1 cellular context compared by ENCODE assay signal in the genomic region with DNA sequence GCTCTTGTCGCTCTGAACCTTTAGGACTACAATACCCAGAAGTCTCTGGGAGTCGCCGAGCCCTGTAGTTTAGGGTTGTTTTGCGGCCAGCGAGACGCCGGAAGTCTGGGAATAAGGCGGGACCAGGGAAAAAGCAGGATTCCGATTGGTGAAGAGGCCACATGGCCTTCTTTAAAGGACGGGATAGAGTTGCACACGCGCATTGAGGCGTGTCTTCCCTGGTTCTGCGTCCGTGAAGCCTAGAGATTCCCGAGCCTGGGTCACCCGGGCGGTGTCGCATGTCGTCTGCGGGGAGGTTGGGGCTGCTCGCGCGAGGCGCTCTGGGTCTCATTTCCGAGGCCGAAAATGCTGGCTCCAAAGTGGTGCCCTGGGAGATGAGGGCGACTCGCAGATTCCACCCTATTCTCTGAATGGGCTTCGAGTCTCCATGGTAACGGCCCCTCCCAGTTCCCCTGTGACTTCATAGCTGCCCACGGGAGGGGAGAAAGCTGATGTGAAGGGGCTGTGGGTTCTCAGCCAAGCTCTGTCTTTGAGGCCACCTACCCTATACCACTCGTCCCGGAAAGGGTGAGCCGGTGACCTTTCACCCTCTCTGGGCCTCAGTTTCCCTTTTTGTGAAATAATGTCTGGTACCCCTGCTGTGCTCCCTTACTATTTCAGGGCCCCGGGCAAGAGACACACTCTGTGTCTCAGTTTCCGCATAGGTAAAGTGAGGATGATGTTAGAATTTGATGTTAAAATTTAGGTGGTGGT.
TF ChIP-seq lines count a peak whose summit lies in the region.

No MANE protein-coding gene starts in this region.

TF ChIP-seq in GM23338, 12 proteins besides CTCF, POLR2A, EP300 and RAD21 (continued from another document):
- TF ChIP-seq ZNF114 (CRISPR knock-in tag; IDR thresholded peaks at IDR 0.05) = no peak
- TF ChIP-seq, protein P1, sequence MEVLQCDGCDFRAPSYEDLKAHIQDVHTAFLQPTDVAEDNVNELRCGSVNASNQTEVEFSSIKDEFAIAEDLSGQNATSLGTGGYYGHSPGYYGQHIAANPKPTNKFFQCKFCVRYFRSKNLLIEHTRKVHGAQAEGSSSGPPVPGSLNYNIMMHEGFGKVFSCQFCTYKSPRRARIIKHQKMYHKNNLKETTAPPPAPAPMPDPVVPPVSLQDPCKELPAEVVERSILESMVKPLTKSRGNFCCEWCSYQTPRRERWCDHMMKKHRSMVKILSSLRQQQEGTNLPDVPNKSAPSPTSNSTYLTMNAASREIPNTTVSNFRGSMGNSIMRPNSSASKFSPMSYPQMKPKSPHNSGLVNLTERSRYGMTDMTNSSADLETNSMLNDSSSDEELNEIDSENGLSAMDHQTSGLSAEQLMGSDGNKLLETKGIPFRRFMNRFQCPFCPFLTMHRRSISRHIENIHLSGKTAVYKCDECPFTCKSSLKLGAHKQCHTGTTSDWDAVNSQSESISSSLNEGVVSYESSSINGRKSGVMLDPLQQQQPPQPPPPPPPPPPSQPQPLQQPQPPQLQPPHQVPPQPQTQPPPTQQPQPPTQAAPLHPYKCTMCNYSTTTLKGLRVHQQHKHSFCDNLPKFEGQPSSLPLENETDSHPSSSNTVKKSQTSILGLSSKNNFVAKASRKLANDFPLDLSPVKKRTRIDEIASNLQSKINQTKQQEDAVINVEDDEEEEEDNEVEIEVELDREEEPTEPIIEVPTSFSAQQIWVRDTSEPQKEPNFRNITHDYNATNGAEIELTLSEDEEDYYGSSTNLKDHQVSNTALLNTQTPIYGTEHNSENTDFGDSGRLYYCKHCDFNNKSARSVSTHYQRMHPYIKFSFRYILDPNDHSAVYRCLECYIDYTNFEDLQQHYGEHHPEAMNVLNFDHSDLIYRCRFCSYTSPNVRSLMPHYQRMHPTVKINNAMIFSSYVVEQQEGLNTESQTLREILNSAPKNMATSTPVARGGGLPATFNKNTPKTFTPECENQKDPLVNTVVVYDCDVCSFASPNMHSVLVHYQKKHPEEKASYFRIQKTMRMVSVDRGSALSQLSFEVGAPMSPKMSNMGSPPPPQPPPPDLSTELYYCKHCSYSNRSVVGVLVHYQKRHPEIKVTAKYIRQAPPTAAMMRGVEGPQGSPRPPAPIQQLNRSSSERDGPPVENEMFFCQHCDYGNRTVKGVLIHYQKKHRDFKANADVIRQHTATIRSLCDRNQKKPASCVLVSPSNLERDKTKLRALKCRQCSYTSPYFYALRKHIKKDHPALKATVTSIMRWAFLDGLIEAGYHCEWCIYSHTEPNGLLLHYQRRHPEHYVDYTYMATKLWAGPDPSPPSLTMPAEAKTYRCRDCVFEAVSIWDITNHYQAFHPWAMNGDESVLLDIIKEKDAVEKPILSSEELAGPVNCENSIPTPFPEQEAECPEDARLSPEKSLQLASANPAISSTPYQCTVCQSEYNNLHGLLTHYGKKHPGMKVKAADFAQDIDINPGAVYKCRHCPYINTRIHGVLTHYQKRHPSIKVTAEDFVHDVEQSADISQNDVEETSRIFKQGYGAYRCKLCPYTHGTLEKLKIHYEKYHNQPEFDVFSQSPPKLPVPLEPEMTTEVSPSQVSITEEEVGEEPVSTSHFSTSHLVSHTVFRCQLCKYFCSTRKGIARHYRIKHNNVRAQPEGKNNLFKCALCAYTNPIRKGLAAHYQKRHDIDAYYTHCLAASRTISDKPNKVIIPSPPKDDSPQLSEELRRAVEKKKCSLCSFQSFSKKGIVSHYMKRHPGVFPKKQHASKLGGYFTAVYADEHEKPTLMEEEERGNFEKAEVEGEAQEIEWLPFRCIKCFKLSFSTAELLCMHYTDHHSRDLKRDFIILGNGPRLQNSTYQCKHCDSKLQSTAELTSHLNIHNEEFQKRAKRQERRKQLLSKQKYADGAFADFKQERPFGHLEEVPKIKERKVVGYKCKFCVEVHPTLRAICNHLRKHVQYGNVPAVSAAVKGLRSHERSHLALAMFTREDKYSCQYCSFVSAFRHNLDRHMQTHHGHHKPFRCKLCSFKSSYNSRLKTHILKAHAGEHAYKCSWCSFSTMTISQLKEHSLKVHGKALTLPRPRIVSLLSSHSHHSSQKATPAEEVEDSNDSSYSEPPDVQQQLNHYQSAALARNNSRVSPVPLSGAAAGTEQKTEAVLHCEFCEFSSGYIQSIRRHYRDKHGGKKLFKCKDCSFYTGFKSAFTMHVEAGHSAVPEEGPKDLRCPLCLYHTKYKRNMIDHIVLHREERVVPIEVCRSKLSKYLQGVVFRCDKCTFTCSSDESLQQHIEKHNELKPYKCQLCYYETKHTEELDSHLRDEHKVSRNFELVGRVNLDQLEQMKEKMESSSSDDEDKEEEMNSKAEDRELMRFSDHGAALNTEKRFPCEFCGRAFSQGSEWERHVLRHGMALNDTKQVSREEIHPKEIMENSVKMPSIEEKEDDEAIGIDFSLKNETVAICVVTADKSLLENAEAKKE (CRISPR knock-in tag; IDR thresholded peaks at IDR 0.05) = no peak
